Comparison of ENCODE assay signal across 9 cellular contexts in the genomic region with DNA sequence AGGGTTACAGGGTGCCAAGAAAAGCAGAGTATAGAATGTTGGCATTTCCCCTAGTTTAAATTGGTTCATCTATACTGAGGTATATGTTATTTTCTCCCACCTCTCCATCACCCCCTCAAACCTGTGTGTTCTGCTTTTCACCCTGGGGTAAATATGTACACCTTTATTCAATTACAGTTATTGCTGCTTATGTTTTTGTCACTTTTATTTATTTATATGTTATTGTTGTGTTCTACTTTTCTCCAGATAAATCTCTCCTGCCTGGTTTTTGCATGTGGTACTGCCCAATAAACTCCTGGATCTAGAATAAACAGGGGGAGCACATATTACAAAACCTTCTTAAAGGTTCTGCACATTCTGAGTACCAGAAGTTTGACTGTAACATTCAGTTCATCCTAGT.
"Had no signal": no experiment of that assay in that cellular context is flagged by ENCODE, and none has a peak within 500 bp of the region (broad histone marks: within the 10 kb centered on the region; RNA-seq: fewer than 3 reads in every experiment).

No MANE protein-coding gene starts in this region.

- ATAC-seq: activated CD4-positive, alpha-beta T cell treated with anti-CD3 and anti-CD28 coated beads for 36 hours; activated CD4-positive, CD25-positive, alpha-beta regulatory T cell treated with anti-CD3 and anti-CD28 coated beads, Interleukin-2, amount 50 U/mL, for 24 hours; activated CD8-positive, alpha-beta memory T cell treated with anti-CD3 and anti-CD28 coated beads, Interleukin-2, amount 10 ng/mL, durations not matched to agents 7 days and 5 days; activated CD8-positive, alpha-beta T cell treated with anti-CD3 and anti-CD28 coated beads for 36 hours; activated CD8-positive, alpha-beta T cell treated with anti-CD3 and anti-CD28 coated beads, Interleukin-2, amount 10 ng/mL, durations not matched to agents 7 days and 5 days; T-helper 17 cell; WTC11 had no signal

- H3K27ac ChIP-seq: VCaP, WERI-Rb-1 had no signal

- H3K36me3 ChIP-seq: WERI-Rb-1 had no signal
